Comparison of ENCODE assay signal across 8 cellular contexts in the genomic region with DNA sequence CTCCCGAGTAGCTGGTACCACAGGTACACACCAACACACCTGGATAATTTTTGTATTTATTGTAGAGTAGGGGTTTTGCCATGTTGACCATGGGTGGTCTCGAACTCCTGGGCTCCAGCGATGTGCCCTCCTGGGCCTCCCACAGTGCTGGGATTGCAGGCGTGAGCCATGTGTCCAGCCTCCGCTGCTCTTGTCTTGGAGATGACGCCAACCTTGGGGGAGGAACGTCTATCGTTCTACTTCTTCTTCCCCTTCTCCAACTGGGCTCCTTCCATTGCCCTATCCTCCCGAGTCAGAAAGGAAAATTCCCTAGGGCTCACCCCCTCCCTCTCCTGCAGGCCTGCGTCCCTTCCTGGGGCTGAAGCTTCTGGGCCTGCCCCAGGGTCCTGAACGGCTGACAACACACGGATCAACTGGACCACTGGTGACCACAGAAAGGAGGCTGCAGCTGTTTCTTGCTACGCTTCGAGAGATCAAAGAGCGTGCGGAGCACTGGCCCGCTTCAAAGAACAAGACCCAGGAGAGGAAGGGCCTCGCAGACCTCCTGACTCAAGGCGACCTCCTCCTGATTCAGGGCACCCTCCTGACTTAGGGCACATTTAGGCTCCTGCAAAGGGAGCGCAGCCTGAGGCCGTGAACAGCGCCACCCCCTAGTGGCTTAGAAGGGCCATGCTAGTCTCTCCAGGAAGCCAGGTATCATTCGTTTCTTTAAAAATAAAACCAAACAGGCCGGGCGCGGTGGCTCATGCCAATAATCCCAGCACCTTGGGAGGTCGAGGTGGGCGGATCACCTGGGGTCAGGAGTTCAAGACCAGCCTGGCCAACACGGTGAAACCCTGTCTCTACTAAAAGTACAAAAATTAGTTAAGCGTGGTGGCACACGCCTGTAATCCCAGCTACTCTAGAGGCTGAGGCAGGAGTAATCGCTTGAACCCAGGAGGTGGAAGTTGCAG. TPM values are rescaled to one million over a fixed set of nuclear protein-coding genes. Genes with fewer than 3 reads are reported as not detected.
DNase-seq lines count a peak whose midpoint lies in the region; ATAC-seq and TF ChIP-seq lines count a peak whose summit lies in the region.

No MANE protein-coding gene starts in this region.

- CTCF ChIA-PET in CD4-positive, alpha-beta T cell (lab: Charles Lee) = interaction anchor here (1.0 to 3.4 kb wide), 3 partner anchors 37 to 72 kb away, joined by 3 to 19 read pairs (median 3); a partner anchor contains a TSS

- H3K27me3 Mint-ChIP-seq in CD4-positive, alpha-beta T cell = no peaks in the 10 kb centered on the region

- no peaks in the 10 kb centered on the region for H3K36me3 Mint-ChIP-seq in CD4-positive, alpha-beta T cell (ENCODE audit: low read depth)

- H3K9me3 Mint-ChIP-seq in CD4-positive, alpha-beta T cell = no peaks in the 10 kb centered on the region

- peak overlapping the region; percentile 24; the same call in 1 of the 2 replicates for H3K4me3 ChIP-seq in HL-60 (replicated peaks; ENCODE audit: insufficient read depth, low read length)
- no peak overlapping the region for H3K4me3 ChIP-seq in astrocyte of the cerebellum (ENCODE audit: low read depth, low read length)

- in situ Hi-C loops in astrocyte of the cerebellum (cut with HindIII; ENCODE audit: low sequenced_read_pairs) = no loop called here

- POLR2A ChIA-PET in CD4-positive, alpha-beta T cell (lab: Charles Lee) = interaction anchor here (1.4 kb wide), 1 partner anchor 72 kb away, joined by 3 read pairs; no protein-coding TSS in a partner anchor

- H3K9me3 ChIP-seq in CD4-positive, alpha-beta T cell (ENCODE audit: control insufficient read depth, low read length) = no peaks in the 10 kb centered on the region

- no peak overlapping the region for H3K27ac ChIP-seq in CD4-positive, alpha-beta T cell (ENCODE audit: low read depth, low read length)
- no peak overlapping the region for H3K27ac ChIP-seq in HL-60 (replicated peaks)

- intact Hi-C loops in CD4-positive, alpha-beta T cell (cut with DNase I, micrococcal nuclease) = loop anchor here (1.0 to 10.0 kb wide), 5 partner anchors 47 to 1089 kb away; no protein-coding TSS in a partner anchor

- peak; percentile 98 for ATAC-seq in CD4-positive, alpha-beta T cell (ENCODE audit: poor library complexity)
- ATAC-seq in GM19372 (IDR thresholded peaks at IDR 0.05; ENCODE audit: low read depth, unreplicated experiment) = peak; percentile 94

- H3K27ac Mint-ChIP-seq in CD4-positive, alpha-beta T cell = no peak overlapping the region

- H3K4me3 Mint-ChIP-seq in CD4-positive, alpha-beta T cell = peak overlapping the region; percentile 20

- DNase-seq in CD4-positive, alpha-beta T cell = peak; percentile 44 to 65 (median 54)
- DNase-seq in HL-60 (ENCODE audit: low read depth in 1 of 2, low spot score in 1 of 2) (peak; percentile 59 to 81), T-helper 9 cell (peak; percentile 55), astrocyte of the cerebellum (ENCODE audit: low read depth) (no peak), iPS-NIHi7 (ENCODE audit: extremely low spot score) (peak; percentile 86), EL (no peak)
- peak; percentile 21 to 52 (median 35) for DNase-seq in stimulated activated CD4-positive, alpha-beta T cell treated with anti-CD3 and anti-CD28 coated beads, Interleukin-1b, Interleukin-23, amount 100 ng/mL, for 24 hours (ENCODE audit: low read depth in 4 of 4, low spot score in 1 of 4)

- H3K27me3 ChIP-seq in CD4-positive, alpha-beta T cell (ENCODE audit: control insufficient read depth, insufficient read depth, low read length) = no peaks in the 10 kb centered on the region
- H3K27me3 ChIP-seq in HL-60 (ENCODE audit: insufficient read depth, poor library complexity, severe bottlenecking) = no peaks in the 10 kb centered on the region

- peak; percentile 79 for TF ChIP-seq CTCF in CD4-positive, alpha-beta T cell (IDR thresholded peaks at IDR 0.05)
- TF ChIP-seq CTCF in HL-60 (IDR thresholded peaks at IDR 0.05; ENCODE audit: insufficient read depth, low read length) (peak; percentile 92), astrocyte of the cerebellum (IDR thresholded peaks at IDR 0.05; ENCODE audit: low read depth, low read length, missing control alignments) (peak; percentile 64)

- H3K4me1 Mint-ChIP-seq in CD4-positive, alpha-beta T cell (ENCODE audit: low read depth) = no peaks in the 10 kb centered on the region

RNA-seq across cellular contexts. Expression of a gene that starts 48.5 kb away (rescaled TPM):
- total RNA-seq in CD4-positive, alpha-beta T cell = 100 to 1,000 TPM in 1 of 2 experiments, 10 to 100 TPM in 1; 94.8 to 107 TPM

Comparison
In these comparisons a context has a peak if more than half of its experiments do, and no peak if none do; other contexts are left out.
1. DNase-seq: peak in CD4-positive, alpha-beta T cell (10 of 10), HL-60 (2 of 2), T-helper 9 cell (single experiment), iPS-NIHi7 (single experiment) and stimulated activated CD4-positive, alpha-beta T cell treated with anti-CD3 and anti-CD28 coated beads, Interleukin-1b, Interleukin-23, amount 100 ng/mL, for 24 hours (4 of 4); none in astrocyte of the cerebellum (single experiment) and EL (single experiment).
2. Peak in every context shown above with its lines, with median percentiles within 50 percentile points of each other: CTCF ChIP-seq.